Comparison of ENCODE assay signal across 20 cellular contexts in the genomic region with DNA sequence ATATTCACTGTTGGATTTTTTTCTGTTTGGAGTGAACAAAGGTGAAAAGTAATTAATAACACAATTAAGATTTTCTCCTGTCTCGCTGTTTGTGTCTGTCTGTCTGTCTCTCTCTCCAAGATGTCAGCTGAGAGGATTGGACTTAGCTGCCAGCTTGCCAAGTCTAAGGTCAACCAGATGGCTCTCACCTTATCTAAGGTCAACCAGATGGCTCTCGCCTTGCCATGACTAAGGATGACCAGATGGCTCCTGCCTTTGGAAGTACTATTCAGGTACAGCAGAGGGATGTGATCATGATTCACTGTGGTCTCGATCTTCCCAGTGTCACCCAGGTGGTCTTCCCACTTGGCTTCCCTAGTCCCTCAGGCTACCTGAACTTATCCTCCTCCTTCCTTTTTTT.
"Had no signal": no experiment of that assay in that cellular context is flagged by ENCODE, and none has a peak within 500 bp of the region (broad histone marks: within the 10 kb centered on the region; RNA-seq: fewer than 3 reads in every experiment).

No MANE protein-coding gene starts in this region.

- H3K4me3 ChIP-seq: ascending aorta, breast epithelium, esophagus squamous epithelium, neural progenitor cell, prostate gland, right atrium auricular region, tibial artery had no signal

- H3K4me1 ChIP-seq: ascending aorta, breast epithelium, esophagus squamous epithelium, neural progenitor cell, prostate gland, right atrium auricular region, tibial artery had no signal

- H3K4me1 Mint-ChIP-seq: activated CD4-positive, alpha-beta T cell treated with anti-CD3 and anti-CD28 coated beads, Interleukin-2, amount 10 ng/mL, durations not matched to agents 7 days and 5 days; neural progenitor cell had no signal

- H3K27ac ChIP-seq: ascending aorta, breast epithelium, esophagus squamous epithelium, neural progenitor cell, prostate gland, right atrium auricular region, tibial artery had no signal

- H3K27me3 Mint-ChIP-seq: activated CD4-positive, alpha-beta T cell treated with anti-CD3 and anti-CD28 coated beads, Interleukin-2, amount 10 ng/mL, durations not matched to agents 7 days and 5 days; activated T-cell treated with anti-CD3 and anti-CD28 coated beads, Interleukin-2, amount 50 U/mL, for 24 hours; naive thymus-derived CD4-positive, alpha-beta T cell had no signal

- DNase-seq: activated CD4-positive, alpha-beta T cell treated with anti-CD3 and anti-CD28 coated beads, Interleukin-2, amount 10 ng/mL, durations not matched to agents 7 days and 5 days; activated CD4-positive, CD25-positive, alpha-beta regulatory T cell; activated CD8-positive, alpha-beta T cell treated with anti-CD3 and anti-CD28 coated beads, Interleukin-2, amount 10 ng/mL, durations not matched to agents 7 days and 5 days; activated naive CD4-positive, alpha-beta T cell treated with anti-CD3 and anti-CD28 coated beads for 36 hours; activated T-cell treated with anti-CD3 and anti-CD28 coated beads, Interleukin-2, amount 50 U/mL, for 24 hours; cortex of kidney; effector memory CD4-positive, alpha-beta T cell; esophagus squamous epithelium; naive thymus-derived CD4-positive, alpha-beta T cell; stimulated activated CD4-positive, alpha-beta T cell treated with anti-CD3 and anti-CD28 coated beads, Interleukin-2, amount 100 ng/mL, for 24 hours; substantia nigra; tibial artery had no signal

- H2AFZ ChIP-seq: neural progenitor cell had no signal

- H3K27ac Mint-ChIP-seq: activated CD4-positive, alpha-beta T cell treated with anti-CD3 and anti-CD28 coated beads, Interleukin-2, amount 10 ng/mL, durations not matched to agents 7 days and 5 days; activated CD8-positive, alpha-beta T cell treated with anti-CD3 and anti-CD28 coated beads, Interleukin-2, amount 10 ng/mL, durations not matched to agents 7 days and 5 days; activated naive CD4-positive, alpha-beta T cell treated with anti-CD3 and anti-CD28 coated beads for 36 hours; activated T-cell treated with anti-CD3 and anti-CD28 coated beads, Interleukin-2, amount 50 U/mL, for 24 hours; activated T-helper 2 cell treated with anti-CD3 and anti-CD28 coated beads, Interferon-gamma antibody, Interleukin-2, Interleukin-4, amounts not matched to agents 10 μg/mL and 5 μg/mL and 100 μg/mL, durations not matched to agents 14 hours and 24 hours and 36 hours; naive thymus-derived CD4-positive, alpha-beta T cell; neural progenitor cell; T-helper 1 cell treated with Interleukin-12 subunit alpha and Interleukin-12 subunit beta and Interleukin-4 antibody, amounts not matched to agents 30 μg/mL and 1 μg/mL, for 36 hours had no signal

- H3K27me3 ChIP-seq: ascending aorta, breast epithelium, esophagus squamous epithelium, neural progenitor cell, right atrium auricular region, tibial artery had no signal

- H3K36me3 ChIP-seq: breast epithelium, neural progenitor cell had no signal

- H3K9me3 ChIP-seq: breast epithelium, prostate gland, right atrium auricular region had no signal

- H3K9ac ChIP-seq: neural progenitor cell had no signal

- H3K4me3 Mint-ChIP-seq: activated CD4-positive, alpha-beta T cell treated with anti-CD3 and anti-CD28 coated beads, Interleukin-2, amount 10 ng/mL, durations not matched to agents 7 days and 5 days; activated CD8-positive, alpha-beta T cell treated with anti-CD3 and anti-CD28 coated beads, Interleukin-2, amount 10 ng/mL, durations not matched to agents 7 days and 5 days; activated naive CD4-positive, alpha-beta T cell treated with anti-CD3 and anti-CD28 coated beads for 36 hours; activated T-cell treated with anti-CD3 and anti-CD28 coated beads, Interleukin-2, amount 50 U/mL, for 24 hours; naive thymus-derived CD4-positive, alpha-beta T cell; neural progenitor cell; T-helper 1 cell treated with Interleukin-12 subunit alpha and Interleukin-12 subunit beta and Interleukin-4 antibody, amounts not matched to agents 30 μg/mL and 1 μg/mL, for 36 hours had no signal

- ATAC-seq: activated CD8-positive, alpha-beta T cell treated with anti-CD3 and anti-CD28 coated beads, Interleukin-2, amount 10 ng/mL, durations not matched to agents 7 days and 5 days; naive thymus-derived CD4-positive, alpha-beta T cell; stimulated activated naive CD8-positive, alpha-beta T cell treated with anti-CD3 and anti-CD28 coated beads, Interleukin-15, Interleukin-2, amounts not matched to agents 100 U/mL and 50 U/mL, for 24 hours had no signal

- H3K4me2 ChIP-seq: neural progenitor cell had no signal
